ENCODE assay signal across 14 cellular contexts in genomic region chr10:625751-626711, GRCh38.
DNase-seq lines count a peak whose midpoint lies in the region; ATAC-seq and TF ChIP-seq lines count a peak whose summit lies in the region.
"Had no signal": no experiment of that assay in that cellular context is flagged by ENCODE, and none has a peak within 500 bp of the region (broad histone marks: within the 10 kb centered on the region; RNA-seq: fewer than 3 reads in every experiment).

No MANE protein-coding gene starts in this region.

- H3K4me3 ChIP-seq in breast epithelium (peak overlapping the region in 1 of 3 donors; percentile 59), mammary epithelial cell (replicated peaks in 1 of 3; ENCODE audit: insufficient read depth in 1 of 3, low read depth in 2 of 3, low read length in 3 of 3) (no peak overlapping the region), esophagus muscularis mucosa (peak overlapping the region; percentile 24 to 32 (median 30)), osteoblast (ENCODE audit: insufficient read depth, low read length) (peak overlapping the region; percentile 42), MG63 (no peak overlapping the region)
- H3K4me3 ChIP-seq: A549 had no signal

- CTCF ChIA-PET in mammary epithelial cell (lab: Charles Lee; ENCODE audit: low non-redundant PET): no interaction called here

- H3K27me3 Mint-ChIP-seq in type B pancreatic cell: no peaks in the 10 kb centered on the region
- H3K27me3 Mint-ChIP-seq in natural killer cell (ENCODE audit: low read depth in 2 of 2): peaks cover 13 to 18% of the 10 kb centered on the region in 2 donors

- H3K4me2 ChIP-seq in mammary epithelial cell (ENCODE audit: insufficient read depth, low read depth, low read length): no peak overlapping the region
- H3K4me2 ChIP-seq in osteoblast (ENCODE audit: insufficient read depth, low read length): peak overlapping the region; percentile 73
- H3K4me2 ChIP-seq: A549 had no signal

- H3K27me3 ChIP-seq in breast epithelium: no peaks in the 10 kb centered on the region
- H3K27me3 ChIP-seq in mammary epithelial cell (ENCODE audit: insufficient read depth, low read length): no peaks in the 10 kb centered on the region
- H3K27me3 ChIP-seq in esophagus muscularis mucosa: no peaks in the 10 kb centered on the region
- no peaks in the 10 kb centered on the region for H3K27me3 ChIP-seq in osteoblast (ENCODE audit: insufficient read depth, low read length)
- no peaks in the 10 kb centered on the region for H3K27me3 ChIP-seq in MG63

- H3K4me1 Mint-ChIP-seq in type B pancreatic cell (ENCODE audit: unreplicated experiment) (peaks cover 48% of the 10 kb centered on the region), natural killer cell (peaks cover 0 to 8% of the 10 kb centered on the region in 2 donors)
- H3K4me1 Mint-ChIP-seq: activated naive CD4-positive, alpha-beta T cell treated with anti-CD3 and anti-CD28 coated beads, Interleukin-2, amount 50 U/mL, for 24 hours had no signal

- TF ChIP-seq EP300 in esophagus muscularis mucosa (IDR thresholded peaks at IDR 0.05): no peak

- no peak for TF ChIP-seq CTCF in breast epithelium (IDR thresholded peaks at IDR 0.05)
- no peak for TF ChIP-seq CTCF in mammary epithelial cell (conservative IDR thresholded peaks at IDR 0.05 in 1 of 2, IDR thresholded peaks at IDR 0.05 in 1 of 2; ENCODE audit: extremely low read depth in 1 of 2, insufficient read depth in 1 of 2, low read depth in 1 of 2, low read length in 2 of 2)
- no peak for TF ChIP-seq CTCF in esophagus muscularis mucosa (IDR thresholded peaks at IDR 0.05)
- TF ChIP-seq CTCF in osteoblast (IDR thresholded peaks at IDR 0.05; ENCODE audit: extremely low read depth, low read depth, low read length): no peak
- TF ChIP-seq CTCF in type B pancreatic cell (conservative IDR thresholded peaks at IDR 0.05): no peak
- TF ChIP-seq CTCF in natural killer cell (IDR thresholded peaks at IDR 0.05): no peak

- no peak overlapping the region for H3K9ac ChIP-seq in mammary epithelial cell (ENCODE audit: insufficient read depth, low read length)

- dilution Hi-C loops in mammary epithelial cell (cut with HindIII; ENCODE audit: low sequenced_read_pairs): no loop called here

- peak overlapping the region; percentile 78 to 89 for H3K27ac ChIP-seq in breast epithelium
- H3K27ac ChIP-seq in mammary epithelial cell (ENCODE audit: insufficient read depth, low read depth, low read length): no peak overlapping the region
- H3K27ac ChIP-seq in esophagus muscularis mucosa (replicated peaks in 1 of 4): peak overlapping the region; percentile 80 to 93 (median 88)
- H3K27ac ChIP-seq in osteoblast (ENCODE audit: low read depth, low read length): peak overlapping the region; percentile 93
- H3K27ac ChIP-seq: HL-60 had no signal

- no TSS peak for BruUV-seq in mammary epithelial cell (replicated peaks; lab: Mats Ljungman, UMichigan)

- H3K36me3 ChIP-seq in breast epithelium: no peaks in the 10 kb centered on the region
- H3K36me3 ChIP-seq in mammary epithelial cell (ENCODE audit: insufficient read depth, low read length): no peaks in the 10 kb centered on the region
- peaks cover 0 to 3% (median 1%) of the 10 kb centered on the region in 4 donors for H3K36me3 ChIP-seq in esophagus muscularis mucosa
- peaks cover 6% of the 10 kb centered on the region for H3K36me3 ChIP-seq in osteoblast (ENCODE audit: insufficient read depth, low read length)
- H3K36me3 ChIP-seq in MG63: no peaks in the 10 kb centered on the region

- H2AFZ ChIP-seq in mammary epithelial cell (ENCODE audit: low read depth, low read length): no peak overlapping the region
- H2AFZ ChIP-seq in osteoblast (ENCODE audit: low read length): no peak overlapping the region

- intact Hi-C loops in breast epithelium (cut with DNase I; ENCODE audit: low total_unique reads): no loop called here
- intact Hi-C loops in mammary epithelial cell (cut with micrococcal nuclease): loop anchor here (2.0 kb wide), 1 partner anchor 63 kb away; the partner anchor contains the start of gene DIP2C
- intact Hi-C loops in esophagus muscularis mucosa (cut with DNase I): loop anchor here (10.0 kb wide), 1 partner anchor 59 kb away; the partner anchor contains the start of gene DIP2C
- intact Hi-C loops in natural killer cell (cut with micrococcal nuclease): no loop called here

- in situ Hi-C loops in mammary epithelial cell (cut with MboI; ENCODE audit: low sequenced_read_pairs in 2 of 2): no loop called here

- DNase-seq in breast epithelium (ENCODE audit: low spot score in 2 of 2): no peak
- no peak for DNase-seq in mammary epithelial cell
- DNase-seq in esophagus muscularis mucosa (ENCODE audit: extremely low spot score): no peak
- DNase-seq in osteoblast (ENCODE audit: insufficient read length, low spot score, missing footprints): no peak
- no peak for DNase-seq in type B pancreatic cell (ENCODE audit: extremely low spot score, unreplicated experiment)
- DNase-seq in NCI-H187 (lab: John Stamatoyannopoulos, UW): no peak
- no peak for DNase-seq in natural killer cell
- no peak for DNase-seq in MG63
- DNase-seq: activated CD8-positive, alpha-beta T cell treated with anti-CD3 and anti-CD28 coated beads for 36 hours; effector memory CD4-positive, alpha-beta T cell had no signal

- H3K9me3 Mint-ChIP-seq in type B pancreatic cell (no peaks in the 10 kb centered on the region), natural killer cell (no peaks in the 10 kb centered on the region)
- H3K9me3 Mint-ChIP-seq: activated CD8-positive, alpha-beta T cell treated with anti-CD3 and anti-CD28 coated beads for 36 hours; activated naive CD4-positive, alpha-beta T cell treated with anti-CD3 and anti-CD28 coated beads, Interleukin-2, amount 50 U/mL, for 24 hours; T-cell had no signal

- no peaks in the 10 kb centered on the region for H3K79me2 ChIP-seq in mammary epithelial cell (ENCODE audit: insufficient read depth, low read length)
- H3K79me2 ChIP-seq in osteoblast (ENCODE audit: insufficient read depth, low read length): peaks cover 90% of the 10 kb centered on the region

- WGBS in mammary epithelial cell (ENCODE audit: low coverage, missing lambda C conversion rate): 80% methylated on average over 11 of the region's 21 CpGs
- WGBS in esophagus muscularis mucosa: 90% methylated on average over 17 of the region's 21 CpGs

- TF ChIP-seq POLR2A in breast epithelium (IDR thresholded peaks at IDR 0.05) (no peak), esophagus muscularis mucosa (IDR thresholded peaks at IDR 0.05; ENCODE audit: low read depth) (no peak)

- H3K4me1 ChIP-seq in breast epithelium (peaks cover 5 to 10% of the 10 kb centered on the region in 2 donors), mammary epithelial cell (ENCODE audit: insufficient read depth, low read length) (no peaks in the 10 kb centered on the region), esophagus muscularis mucosa (peaks cover 47 to 88% (median 82%) of the 10 kb centered on the region in 4 donors), osteoblast (ENCODE audit: insufficient read depth, low read length) (peaks cover 27% of the 10 kb centered on the region)

- H3K9me3 ChIP-seq in breast epithelium: no peaks in the 10 kb centered on the region
- peaks cover 48% of the 10 kb centered on the region for H3K9me3 ChIP-seq in mammary epithelial cell (replicated peaks; ENCODE audit: insufficient read depth, low read length)
- H3K9me3 ChIP-seq in esophagus muscularis mucosa: no peaks in the 10 kb centered on the region
- H3K9me3 ChIP-seq in osteoblast (ENCODE audit: low read depth, low read length): no peaks in the 10 kb centered on the region
- no peaks in the 10 kb centered on the region for H3K9me3 ChIP-seq in MG63
- H3K9me3 ChIP-seq: A549 had no signal

- H3K27ac Mint-ChIP-seq in type B pancreatic cell (peak overlapping the region; percentile 97), natural killer cell (no peak overlapping the region)
- H3K27ac Mint-ChIP-seq: activated CD8-positive, alpha-beta T cell treated with anti-CD3 and anti-CD28 coated beads for 36 hours; activated naive CD4-positive, alpha-beta T cell treated with anti-CD3 and anti-CD28 coated beads, Interleukin-2, amount 50 U/mL, for 24 hours; T-cell had no signal

- no peaks in the 10 kb centered on the region for H4K20me1 ChIP-seq in mammary epithelial cell (ENCODE audit: insufficient read depth, low read length)
- peaks cover 22% of the 10 kb centered on the region for H4K20me1 ChIP-seq in osteoblast (ENCODE audit: insufficient read depth, low read length)

- H3K36me3 Mint-ChIP-seq in type B pancreatic cell (peaks cover 17% of the 10 kb centered on the region), natural killer cell (no peaks in the 10 kb centered on the region)
- H3K36me3 Mint-ChIP-seq: activated naive CD4-positive, alpha-beta T cell treated with anti-CD3 and anti-CD28 coated beads, Interleukin-2, amount 50 U/mL, for 24 hours; T-cell had no signal

- no peak for ATAC-seq in natural killer cell
- ATAC-seq: activated CD8-positive, alpha-beta T cell treated with anti-CD3 and anti-CD28 coated beads for 36 hours had no signal

- H3K4me3 Mint-ChIP-seq in type B pancreatic cell (peak overlapping the region; percentile 34), natural killer cell (no peak overlapping the region)
- H3K4me3 Mint-ChIP-seq: activated CD8-positive, alpha-beta T cell treated with anti-CD3 and anti-CD28 coated beads for 36 hours; activated naive CD4-positive, alpha-beta T cell treated with anti-CD3 and anti-CD28 coated beads, Interleukin-2, amount 50 U/mL, for 24 hours; T-cell had no signal

Comparison
In these comparisons a context has a peak if more than half of its experiments do, and no peak if none do; other contexts are left out.
1. intact Hi-C loops: an anchor here in mammary epithelial cell (2.0 kb wide) and esophagus muscularis mucosa (10.0 kb wide); none called in breast epithelium and natural killer cell.
2. H3K4me3 ChIP-seq: peak in esophagus muscularis mucosa (4 of 4) and osteoblast (single experiment); none in mammary epithelial cell (0 of 3) and MG63 (single experiment).